In the genomic region with DNA sequence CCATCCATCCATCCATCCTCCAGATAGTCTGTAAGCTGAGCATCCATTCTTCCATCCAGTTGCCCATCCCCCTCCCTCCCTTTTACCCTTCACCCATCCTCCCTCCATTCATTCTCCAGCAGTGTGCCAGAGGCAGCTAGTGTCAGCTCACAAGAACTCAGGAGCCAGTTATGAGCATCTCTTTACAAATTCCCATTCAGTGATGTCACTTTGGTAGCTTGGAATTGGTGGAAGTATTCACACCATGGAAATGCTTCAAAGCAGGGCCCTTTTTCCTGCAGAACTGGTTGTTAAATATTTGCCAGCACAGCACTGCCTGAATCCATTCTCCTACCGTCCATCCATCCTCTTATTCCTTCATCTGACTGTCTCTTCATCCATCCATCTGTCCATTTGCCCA, we compare ENCODE assay signal across 22 cellular contexts.
DNase-seq lines count a peak whose midpoint lies in the region; TF ChIP-seq lines count a peak whose summit lies in the region.
"Had no signal": no experiment of that assay in that cellular context is flagged by ENCODE, and none has a peak within 500 bp of the region (broad histone marks: within the 10 kb centered on the region; RNA-seq: fewer than 3 reads in every experiment).

No MANE protein-coding gene starts in this region.

- H3K9me3 Mint-ChIP-seq in activated CD4-positive, alpha-beta T cell treated with anti-CD3 and anti-CD28 coated beads, Interleukin-2, amount 10 ng/mL, durations not matched to agents 7 days and 5 days, result no peaks in the 10 kb centered on the region
- no peaks in the 10 kb centered on the region for H3K9me3 Mint-ChIP-seq in CD14-positive monocyte
- H3K9me3 Mint-ChIP-seq: activated CD4-positive, alpha-beta T cell treated with anti-CD3 and anti-CD28 coated beads, Interleukin-2, amount 10 ng/mL, durations not matched to agents 24 days and 14 days; CD4-positive, alpha-beta memory T cell; memory B cell; naive thymus-derived CD4-positive, alpha-beta T cell had no signal

- peak; percentile 81 for DNase-seq in ACHN
- DNase-seq in HCEC 1CT, result peak; percentile 37
- peak; percentile 40 for DNase-seq in astrocyte of the spinal cord (ENCODE audit: low read depth, low spot score)
- peak; percentile 45 for DNase-seq in kidney glomerular epithelial cell (lab: John Stamatoyannopoulos, UW)
- DNase-seq in globus pallidus (ENCODE audit: low spot score), result no peak
- no peak for DNase-seq in HT-29 (ENCODE audit: low spot score)
- no peak for DNase-seq in activated CD4-positive, alpha-beta T cell treated with anti-CD3 and anti-CD28 coated beads, Interleukin-2, amount 10 ng/mL, durations not matched to agents 7 days and 5 days
- no peak for DNase-seq in CD14-positive monocyte (ENCODE audit: low spot score)
- DNase-seq: activated CD4-positive, alpha-beta T cell treated with anti-CD3 and anti-CD28 coated beads, Interleukin-2, amount 10 ng/mL, durations not matched to agents 24 days and 14 days; activated CD8-positive, alpha-beta memory T cell treated with anti-CD3 and anti-CD28 coated beads, Interleukin-2, amount 50 U/mL, for 4 hours; activated gamma-delta T cell; adrenal gland; CD4-positive, alpha-beta memory T cell; hippocampal formation; kidney; naive thymus-derived CD4-positive, alpha-beta T cell; NCI-H2081 treated with DMSO at 0.1 percent for 48 hours; stimulated activated CD4-positive, alpha-beta T cell treated with anti-CD3 and anti-CD28 coated beads, Interleukin-2, amount 100 ng/mL, for 24 hours; stimulated activated naive CD8-positive, alpha-beta T cell treated with anti-CD3 and anti-CD28 coated beads, Interleukin-15, Interleukin-2, amounts not matched to agents 100 U/mL and 50 U/mL, for 24 hours; SW 1271 had no signal

- in situ Hi-C loops in ACHN (cut with HindIII; ENCODE audit: low pct_ligation_motif_present, low pct_unique_long_range_greater_than_20kb, low sequenced_read_pairs), result no loop called here
- in situ Hi-C loops in astrocyte of the spinal cord (cut with HindIII; ENCODE audit: low sequenced_read_pairs), result no loop called here

- CTCF ChIA-PET in activated CD4-positive, alpha-beta T cell treated with anti-CD3 and anti-CD28 coated beads, Interleukin-2, amount 10 ng/mL, durations not matched to agents 7 days and 5 days (lab: Charles Lee), result no interaction called here

- POLR2A ChIA-PET in activated CD4-positive, alpha-beta T cell treated with anti-CD3 and anti-CD28 coated beads, Interleukin-2, amount 10 ng/mL, durations not matched to agents 7 days and 5 days (lab: Charles Lee), result no interaction called here

- H3K4me3 Mint-ChIP-seq in activated CD4-positive, alpha-beta T cell treated with anti-CD3 and anti-CD28 coated beads, Interleukin-2, amount 10 ng/mL, durations not matched to agents 7 days and 5 days, result no peak overlapping the region
- H3K4me3 Mint-ChIP-seq in CD14-positive monocyte, result peak overlapping the region in 1 of 2 donors; percentile 9
- H3K4me3 Mint-ChIP-seq: activated CD4-positive, alpha-beta T cell treated with anti-CD3 and anti-CD28 coated beads, Interleukin-2, amount 10 ng/mL, durations not matched to agents 24 days and 14 days; CD4-positive, alpha-beta memory T cell; memory B cell; naive thymus-derived CD4-positive, alpha-beta T cell had no signal

- no peak overlapping the region for H3K27ac Mint-ChIP-seq in activated CD4-positive, alpha-beta T cell treated with anti-CD3 and anti-CD28 coated beads, Interleukin-2, amount 10 ng/mL, durations not matched to agents 7 days and 5 days
- H3K27ac Mint-ChIP-seq in CD14-positive monocyte, result no peak overlapping the region
- H3K27ac Mint-ChIP-seq: activated CD4-positive, alpha-beta T cell treated with anti-CD3 and anti-CD28 coated beads, Interleukin-2, amount 10 ng/mL, durations not matched to agents 24 days and 14 days; CD4-positive, alpha-beta memory T cell; memory B cell had no signal

- intact Hi-C loops in CD14-positive monocyte (cut with micrococcal nuclease), result no loop called here

- H3K36me3 Mint-ChIP-seq in activated CD4-positive, alpha-beta T cell treated with anti-CD3 and anti-CD28 coated beads, Interleukin-2, amount 10 ng/mL, durations not matched to agents 7 days and 5 days (ENCODE audit: low read depth), result no peaks in the 10 kb centered on the region
- peaks cover 0 to 11% of the 10 kb centered on the region in 2 donors for H3K36me3 Mint-ChIP-seq in CD14-positive monocyte
- H3K36me3 Mint-ChIP-seq: CD4-positive, alpha-beta memory T cell; memory B cell; naive thymus-derived CD4-positive, alpha-beta T cell had no signal

- H3K4me3 ChIP-seq in astrocyte of the spinal cord (ENCODE audit: low read depth, low read length), result no peak overlapping the region
- H3K4me3 ChIP-seq: adrenal gland, tibial nerve had no signal

- no peak for TF ChIP-seq CTCF in astrocyte of the spinal cord (IDR thresholded peaks at IDR 0.05; ENCODE audit: low read depth, low read length)
- TF ChIP-seq CTCF in CD14-positive monocyte (IDR thresholded peaks at IDR 0.05), result no peak

- no peaks in the 10 kb centered on the region for H3K4me1 Mint-ChIP-seq in activated CD4-positive, alpha-beta T cell treated with anti-CD3 and anti-CD28 coated beads, Interleukin-2, amount 10 ng/mL, durations not matched to agents 7 days and 5 days
- peaks cover 30% of the 10 kb centered on the region for H3K4me1 Mint-ChIP-seq in CD14-positive monocyte
- H3K4me1 Mint-ChIP-seq: activated CD4-positive, alpha-beta T cell treated with anti-CD3 and anti-CD28 coated beads, Interleukin-2, amount 10 ng/mL, durations not matched to agents 24 days and 14 days; CD4-positive, alpha-beta memory T cell; memory B cell; naive thymus-derived CD4-positive, alpha-beta T cell had no signal

- H3K27me3 Mint-ChIP-seq in activated CD4-positive, alpha-beta T cell treated with anti-CD3 and anti-CD28 coated beads, Interleukin-2, amount 10 ng/mL, durations not matched to agents 7 days and 5 days, result no peaks in the 10 kb centered on the region
- peaks cover 6 to 13% (median 6%) of the 10 kb centered on the region in 3 donors for H3K27me3 Mint-ChIP-seq in CD14-positive monocyte (ENCODE audit: low read depth in 3 of 3)
- H3K27me3 Mint-ChIP-seq: activated CD4-positive, alpha-beta T cell treated with anti-CD3 and anti-CD28 coated beads, Interleukin-2, amount 10 ng/mL, durations not matched to agents 24 days and 14 days had no signal

Comparison
In these comparisons a context has a peak if more than half of its experiments do, and no peak if none do; other contexts are left out.
1. DNase-seq: peak in ACHN (single experiment), HCEC 1CT (single experiment), astrocyte of the spinal cord (single experiment) and kidney glomerular epithelial cell (single experiment); none in globus pallidus (single experiment), HT-29 (single experiment), activated CD4-positive, alpha-beta T cell treated with anti-CD3 and anti-CD28 coated beads, Interleukin-2, amount 10 ng/mL, durations not matched to agents 7 days and 5 days (single experiment) and CD14-positive monocyte (single experiment).